ENCODE assay signal across 16 cellular contexts in genomic region chr1:169844941-169845608, GRCh38. TPM values are rescaled to one million over a fixed set of nuclear protein-coding genes. Genes with fewer than 3 reads are reported as not detected.
A peak's percentile ranks its signal among the peaks of the same experiment; 100 is the strongest.
DNase-seq lines count a peak whose midpoint lies in the region; ATAC-seq and TF ChIP-seq lines count a peak whose summit lies in the region.
"Had no signal": no experiment of that assay in that cellular context is flagged by ENCODE, and none has a peak within 500 bp of the region (broad histone marks: within the 10 kb centered on the region; RNA-seq: fewer than 3 reads in every experiment).

No MANE protein-coding gene starts in this region.

- no peak overlapping the region for H3K4me3 Mint-ChIP-seq in activated CD8-positive, alpha-beta T cell treated with anti-CD3 and anti-CD28 coated beads, Interleukin-2, amount 10 ng/mL, durations not matched to agents 7 days and 5 days
- no peak overlapping the region for H3K4me3 Mint-ChIP-seq in activated CD8-positive, alpha-beta T cell treated with anti-CD3 and anti-CD28 coated beads for 36 hours
- no peak overlapping the region for H3K4me3 Mint-ChIP-seq in CD8-positive, alpha-beta T cell
- H3K4me3 Mint-ChIP-seq in stimulated activated effector memory CD8-positive, alpha-beta T cell treated with anti-CD3 and anti-CD28 coated beads, Interleukin-12 subunit alpha, Interleukin-12 subunit beta, amount 100 ng/mL, for 72 hours, result no peak overlapping the region
- H3K4me3 Mint-ChIP-seq in activated T-cell treated with anti-CD3 and anti-CD28 coated beads, Interleukin-2, amount 50 U/mL, for 72 hours, result no peak overlapping the region
- H3K4me3 Mint-ChIP-seq: CD4-positive, CD25-positive, alpha-beta regulatory T cell; H9 had no signal

- CTCF ChIA-PET in activated CD8-positive, alpha-beta T cell treated with anti-CD3 and anti-CD28 coated beads, Interleukin-2, amount 10 ng/mL, durations not matched to agents 7 days and 5 days (lab: Charles Lee), result no interaction called here
- CTCF ChIA-PET in activated CD8-positive, alpha-beta T cell treated with anti-CD3 and anti-CD28 coated beads for 36 hours (lab: Charles Lee), result interaction anchor here (1.2 kb wide), 1 partner anchor 17 kb away, joined by 3 read pairs; no protein-coding TSS in a partner anchor
- CTCF ChIA-PET in CD8-positive, alpha-beta T cell (lab: Charles Lee), result interaction anchor here (1.1 kb wide), 1 partner anchor 8 kb away, joined by 5 read pairs; no protein-coding TSS in a partner anchor
- CTCF ChIA-PET in PC-3 (lab: Charles Lee), result no interaction called here

- H3K9me3 Mint-ChIP-seq in activated CD8-positive, alpha-beta T cell treated with anti-CD3 and anti-CD28 coated beads, Interleukin-2, amount 10 ng/mL, durations not matched to agents 7 days and 5 days (ENCODE audit: insufficient read depth), result peaks cover 4% of the 10 kb centered on the region
- peaks cover 11% of the 10 kb centered on the region for H3K9me3 Mint-ChIP-seq in activated CD8-positive, alpha-beta T cell treated with anti-CD3 and anti-CD28 coated beads for 36 hours
- H3K9me3 Mint-ChIP-seq in CD8-positive, alpha-beta T cell, result peaks cover 17% of the 10 kb centered on the region
- H3K9me3 Mint-ChIP-seq in stimulated activated effector memory CD8-positive, alpha-beta T cell treated with anti-CD3 and anti-CD28 coated beads, Interleukin-12 subunit alpha, Interleukin-12 subunit beta, amount 100 ng/mL, for 72 hours, result peaks cover 6% of the 10 kb centered on the region
- peaks cover 2 to 10% of the 10 kb centered on the region in 2 donors for H3K9me3 Mint-ChIP-seq in activated T-cell treated with anti-CD3 and anti-CD28 coated beads, Interleukin-2, amount 50 U/mL, for 72 hours
- H3K9me3 Mint-ChIP-seq: H9 had no signal

- no peak for ATAC-seq in activated CD8-positive, alpha-beta T cell treated with anti-CD3 and anti-CD28 coated beads, Interleukin-2, amount 10 ng/mL, durations not matched to agents 7 days and 5 days
- ATAC-seq in activated CD8-positive, alpha-beta T cell treated with anti-CD3 and anti-CD28 coated beads for 36 hours, result no peak
- ATAC-seq in CD8-positive, alpha-beta T cell, result peak; percentile 20
- peak; percentile 70 for ATAC-seq in PC-3
- no peak for ATAC-seq in stimulated activated effector memory CD8-positive, alpha-beta T cell treated with anti-CD3 and anti-CD28 coated beads, Interleukin-12 subunit alpha, Interleukin-12 subunit beta, amount 100 ng/mL, for 72 hours
- no peak for ATAC-seq in activated T-cell treated with anti-CD3 and anti-CD28 coated beads, Interleukin-2, amount 50 U/mL, for 72 hours (replicated peaks in 1 of 2)
- ATAC-seq: GM12878 had no signal

- no peak for TF ChIP-seq CTCF in activated CD8-positive, alpha-beta T cell treated with anti-CD3 and anti-CD28 coated beads for 36 hours (IDR thresholded peaks at IDR 0.05)
- no peak for TF ChIP-seq CTCF in CD8-positive, alpha-beta T cell (IDR thresholded peaks at IDR 0.05)
- TF ChIP-seq CTCF in PC-3 (conservative IDR thresholded peaks at IDR 0.05; ENCODE audit: low read depth, low read length) (no peak), astrocyte of the spinal cord (IDR thresholded peaks at IDR 0.05; ENCODE audit: low read depth, low read length) (no peak)

- H3K4me1 Mint-ChIP-seq in activated CD8-positive, alpha-beta T cell treated with anti-CD3 and anti-CD28 coated beads, Interleukin-2, amount 10 ng/mL, durations not matched to agents 7 days and 5 days (ENCODE audit: low read depth), result peaks cover 8% of the 10 kb centered on the region
- H3K4me1 Mint-ChIP-seq in activated CD8-positive, alpha-beta T cell treated with anti-CD3 and anti-CD28 coated beads for 36 hours (ENCODE audit: low read depth), result peaks cover 3% of the 10 kb centered on the region
- peaks cover 10% of the 10 kb centered on the region for H3K4me1 Mint-ChIP-seq in CD8-positive, alpha-beta T cell (ENCODE audit: low read depth)
- no peaks in the 10 kb centered on the region for H3K4me1 Mint-ChIP-seq in stimulated activated effector memory CD8-positive, alpha-beta T cell treated with anti-CD3 and anti-CD28 coated beads, Interleukin-12 subunit alpha, Interleukin-12 subunit beta, amount 100 ng/mL, for 72 hours
- H3K4me1 Mint-ChIP-seq in activated T-cell treated with anti-CD3 and anti-CD28 coated beads, Interleukin-2, amount 50 U/mL, for 72 hours (ENCODE audit: low read depth), result no peaks in the 10 kb centered on the region
- H3K4me1 Mint-ChIP-seq: H9 had no signal

- intact Hi-C loops in activated CD8-positive, alpha-beta T cell treated with anti-CD3 and anti-CD28 coated beads for 36 hours (cut with micrococcal nuclease), result no loop called here
- intact Hi-C loops in CD8-positive, alpha-beta T cell (cut with DNase I, micrococcal nuclease), result no loop called here
- intact Hi-C loops in PC-3 (cut with micrococcal nuclease), result loop anchor here (5.0 kb wide), 1 partner anchor 47 kb away; the partner anchor contains the start of gene SCYL3

- no peak overlapping the region for H3K4me3 ChIP-seq in CD8-positive, alpha-beta T cell (ENCODE audit: low read depth, low read length)
- H3K4me3 ChIP-seq in PC-3 (ENCODE audit: low read length), result no peak overlapping the region
- H3K4me3 ChIP-seq in astrocyte of the spinal cord (ENCODE audit: low read depth, low read length), result no peak overlapping the region
- H3K4me3 ChIP-seq: BLaER1 treated with 17β-estradiol and CSF1 and Interleukin-3, amounts not matched to agents 10 nM and 100 nM; GM12878 had no signal

- no peaks in the 10 kb centered on the region for H3K9me3 ChIP-seq in CD8-positive, alpha-beta T cell (ENCODE audit: low read length)
- H3K9me3 ChIP-seq in PC-3 (ENCODE audit: low read length), result no peaks in the 10 kb centered on the region

- H3K4me2 ChIP-seq in PC-3 (ENCODE audit: low read length), result no peak overlapping the region
- H3K4me2 ChIP-seq: BLaER1 treated with 17β-estradiol and CSF1 and Interleukin-3, amounts not matched to agents 10 nM and 100 nM had no signal

- 0 out of 2 replicates have a peak, but pooled peaks cover 5% of the 10 kb centered on the region for H3K79me2 ChIP-seq in PC-3 (ENCODE audit: low read length)

- no peak for DNase-seq in activated CD8-positive, alpha-beta T cell treated with anti-CD3 and anti-CD28 coated beads, Interleukin-2, amount 10 ng/mL, durations not matched to agents 7 days and 5 days
- DNase-seq in activated CD8-positive, alpha-beta T cell treated with anti-CD3 and anti-CD28 coated beads for 36 hours, result no peak
- DNase-seq in CD8-positive, alpha-beta T cell, result no peak
- DNase-seq in PC-3 (no peak), astrocyte of the spinal cord (ENCODE audit: low read depth, low spot score) (peak; percentile 23), MV-4-11 (lab: John Stamatoyannopoulos, UW) (no peak)
- no peak for DNase-seq in stimulated activated effector memory CD8-positive, alpha-beta T cell treated with anti-CD3 and anti-CD28 coated beads, Interleukin-12 subunit alpha, Interleukin-12 subunit beta, amount 100 ng/mL, for 72 hours (ENCODE audit: low spot score in 2 of 2)
- no peak for DNase-seq in activated T-cell treated with anti-CD3 and anti-CD28 coated beads, Interleukin-2, amount 50 U/mL, for 72 hours
- DNase-seq: 8988T; ACHN; CD4-positive, CD25-positive, alpha-beta regulatory T cell; DMS79; GOT3; H9 had no signal

- H3K36me3 ChIP-seq in CD8-positive, alpha-beta T cell (ENCODE audit: insufficient read depth, low read length), result peaks cover 5% of the 10 kb centered on the region
- H3K36me3 ChIP-seq in PC-3 (ENCODE audit: low read depth, low read length), result peaks cover 17% of the 10 kb centered on the region

- H2AFZ ChIP-seq in PC-3 (ENCODE audit: low read length), result no peak overlapping the region

- H3K27ac Mint-ChIP-seq in activated CD8-positive, alpha-beta T cell treated with anti-CD3 and anti-CD28 coated beads, Interleukin-2, amount 10 ng/mL, durations not matched to agents 7 days and 5 days, result peak overlapping the region; percentile 2
- H3K27ac Mint-ChIP-seq in activated CD8-positive, alpha-beta T cell treated with anti-CD3 and anti-CD28 coated beads for 36 hours, result no peak overlapping the region
- H3K27ac Mint-ChIP-seq in CD8-positive, alpha-beta T cell, result peak overlapping the region; percentile 10
- H3K27ac Mint-ChIP-seq in stimulated activated effector memory CD8-positive, alpha-beta T cell treated with anti-CD3 and anti-CD28 coated beads, Interleukin-12 subunit alpha, Interleukin-12 subunit beta, amount 100 ng/mL, for 72 hours, result no peak overlapping the region
- H3K27ac Mint-ChIP-seq in activated T-cell treated with anti-CD3 and anti-CD28 coated beads, Interleukin-2, amount 50 U/mL, for 72 hours, result no peak overlapping the region
- H3K27ac Mint-ChIP-seq: CD4-positive, CD25-positive, alpha-beta regulatory T cell; H9 had no signal

- H4K20me1 ChIP-seq in PC-3 (ENCODE audit: low read length), result no peaks in the 10 kb centered on the region

- BruUV-seq in PC-3 (replicated peaks; lab: Mats Ljungman, UMichigan), result no TSS peak

- no peaks in the 10 kb centered on the region for H3K4me1 ChIP-seq in CD8-positive, alpha-beta T cell (ENCODE audit: insufficient read depth, low read length)
- no peaks in the 10 kb centered on the region for H3K4me1 ChIP-seq in PC-3 (ENCODE audit: insufficient read depth, low read length)
- H3K4me1 ChIP-seq: BLaER1 treated with 17β-estradiol and CSF1 and Interleukin-3, amounts not matched to agents 10 nM and 100 nM had no signal

- no peaks in the 10 kb centered on the region for H3K9me2 ChIP-seq in PC-3 (replicated peaks; ENCODE audit: low read length)

- H3K36me3 Mint-ChIP-seq in activated CD8-positive, alpha-beta T cell treated with anti-CD3 and anti-CD28 coated beads, Interleukin-2, amount 10 ng/mL, durations not matched to agents 7 days and 5 days (ENCODE audit: low read depth), result peaks cover 73% of the 10 kb centered on the region
- H3K36me3 Mint-ChIP-seq in activated CD8-positive, alpha-beta T cell treated with anti-CD3 and anti-CD28 coated beads for 36 hours (ENCODE audit: low read depth), result peaks cover 86% of the 10 kb centered on the region
- peaks cover 70% of the 10 kb centered on the region for H3K36me3 Mint-ChIP-seq in CD8-positive, alpha-beta T cell
- H3K36me3 Mint-ChIP-seq in stimulated activated effector memory CD8-positive, alpha-beta T cell treated with anti-CD3 and anti-CD28 coated beads, Interleukin-12 subunit alpha, Interleukin-12 subunit beta, amount 100 ng/mL, for 72 hours, result peaks cover 94% of the 10 kb centered on the region
- peaks cover 33 to 64% of the 10 kb centered on the region in 2 donors for H3K36me3 Mint-ChIP-seq in activated T-cell treated with anti-CD3 and anti-CD28 coated beads, Interleukin-2, amount 50 U/mL, for 72 hours (ENCODE audit: insufficient read depth in 2 of 2)

- in situ Hi-C loops in astrocyte of the spinal cord (cut with HindIII; ENCODE audit: low sequenced_read_pairs), result no loop called here

- no peak overlapping the region for H3K9ac ChIP-seq in PC-3 (ENCODE audit: low read length)
- H3K9ac ChIP-seq: BLaER1 treated with 17β-estradiol and CSF1 and Interleukin-3, amounts not matched to agents 10 nM and 100 nM had no signal

- no peak overlapping the region for H3K27ac ChIP-seq in CD8-positive, alpha-beta T cell (ENCODE audit: low read depth, low read length)
- no peak overlapping the region for H3K27ac ChIP-seq in PC-3 (ENCODE audit: low read length)
- H3K27ac ChIP-seq: BLaER1 treated with 17β-estradiol and CSF1 and Interleukin-3, amounts not matched to agents 10 nM and 100 nM had no signal

- POLR2A ChIA-PET in activated CD8-positive, alpha-beta T cell treated with anti-CD3 and anti-CD28 coated beads, Interleukin-2, amount 10 ng/mL, durations not matched to agents 7 days and 5 days (lab: Charles Lee), result no interaction called here
- POLR2A ChIA-PET in activated CD8-positive, alpha-beta T cell treated with anti-CD3 and anti-CD28 coated beads for 36 hours (lab: Charles Lee), result no interaction called here
- POLR2A ChIA-PET in CD8-positive, alpha-beta T cell (lab: Charles Lee), result no interaction called here
- POLR2A ChIA-PET in PC-3 (lab: Charles Lee; ENCODE audit: unreplicated experiment), result no interaction called here

- no peaks in the 10 kb centered on the region for H3K27me3 ChIP-seq in CD8-positive, alpha-beta T cell (ENCODE audit: insufficient read depth, low read length)
- H3K27me3 ChIP-seq in PC-3 (ENCODE audit: low read length), result no peaks in the 10 kb centered on the region
- H3K27me3 ChIP-seq: BLaER1 treated with 17β-estradiol and CSF1 and Interleukin-3, amounts not matched to agents 10 nM and 100 nM had no signal

- no peaks in the 10 kb centered on the region for H3K27me3 Mint-ChIP-seq in activated CD8-positive, alpha-beta T cell treated with anti-CD3 and anti-CD28 coated beads, Interleukin-2, amount 10 ng/mL, durations not matched to agents 7 days and 5 days (ENCODE audit: low read depth)
- no peaks in the 10 kb centered on the region for H3K27me3 Mint-ChIP-seq in activated CD8-positive, alpha-beta T cell treated with anti-CD3 and anti-CD28 coated beads for 36 hours
- H3K27me3 Mint-ChIP-seq in CD8-positive, alpha-beta T cell (ENCODE audit: low read depth), result no peaks in the 10 kb centered on the region
- H3K27me3 Mint-ChIP-seq in activated T-cell treated with anti-CD3 and anti-CD28 coated beads, Interleukin-2, amount 50 U/mL, for 72 hours (ENCODE audit: low read depth), result no peaks in the 10 kb centered on the region
- H3K27me3 Mint-ChIP-seq: CD4-positive, CD25-positive, alpha-beta regulatory T cell had no signal

- no peaks in the 10 kb centered on the region for H3F3A ChIP-seq in PC-3 (ENCODE audit: low read length, unreplicated experiment)

RNA-seq across cellular contexts. Expression of gene SCYL3, which starts 48.6 kb away (rescaled TPM):
- 10 to 100 TPM; 14.6 to 15.1 TPM for total RNA-seq in activated CD8-positive, alpha-beta T cell treated with anti-CD3 and anti-CD28 coated beads, Interleukin-2, amount 10 ng/mL, durations not matched to agents 7 days and 5 days
- 1 to 10 TPM; 7.7 to 8.4 TPM for total RNA-seq in activated CD8-positive, alpha-beta T cell treated with anti-CD3 and anti-CD28 coated beads for 36 hours
- 1 to 10 TPM; 3.3 to 3.7 TPM for total RNA-seq in CD8-positive, alpha-beta T cell
- 3.1 and 3.6 TPM in 2 replicates for total RNA-seq in PC-3 (2014; rRNA removed)
- 10 to 100 TPM; 17.9 to 19.1 TPM for total RNA-seq in activated T-cell treated with anti-CD3 and anti-CD28 coated beads, Interleukin-2, amount 50 U/mL, for 72 hours

RNA-seq across cellular contexts. Expression of gene METTL18, which starts 50.4 kb away (rescaled TPM):
- total RNA-seq in activated CD8-positive, alpha-beta T cell treated with anti-CD3 and anti-CD28 coated beads, Interleukin-2, amount 10 ng/mL, durations not matched to agents 7 days and 5 days, result 10 to 100 TPM in 1 of 2 experiments, 1 to 10 TPM in 1; 9.8 to 10.2 TPM
- 10 to 100 TPM in 1 of 2 experiments, 1 to 10 TPM in 1; 8.7 to 10.8 TPM for total RNA-seq in activated CD8-positive, alpha-beta T cell treated with anti-CD3 and anti-CD28 coated beads for 36 hours
- 1 to 10 TPM; 2.2 to 3.7 TPM for total RNA-seq in CD8-positive, alpha-beta T cell
- total RNA-seq in PC-3 (2014; rRNA removed), result 7.3 and 7.4 TPM in 2 replicates
- 10 to 100 TPM; 11.7 to 12.1 TPM for total RNA-seq in activated T-cell treated with anti-CD3 and anti-CD28 coated beads, Interleukin-2, amount 50 U/mL, for 72 hours

Comparison
In these comparisons a context has a peak if more than half of its experiments do, and no peak if none do; other contexts are left out.
1. H3K27ac Mint-ChIP-seq: peak in activated CD8-positive, alpha-beta T cell treated with anti-CD3 and anti-CD28 coated beads, Interleukin-2, amount 10 ng/mL, durations not matched to agents 7 days and 5 days (single experiment) and CD8-positive, alpha-beta T cell (single experiment); none in activated CD8-positive, alpha-beta T cell treated with anti-CD3 and anti-CD28 coated beads for 36 hours (single experiment), stimulated activated effector memory CD8-positive, alpha-beta T cell treated with anti-CD3 and anti-CD28 coated beads, Interleukin-12 subunit alpha, Interleukin-12 subunit beta, amount 100 ng/mL, for 72 hours (single experiment) and activated T-cell treated with anti-CD3 and anti-CD28 coated beads, Interleukin-2, amount 50 U/mL, for 72 hours (single experiment).
2. CTCF ChIA-PET loops: an anchor here in activated CD8-positive, alpha-beta T cell treated with anti-CD3 and anti-CD28 coated beads for 36 hours (1.2 kb wide) and CD8-positive, alpha-beta T cell (1.1 kb wide); none called in activated CD8-positive, alpha-beta T cell treated with anti-CD3 and anti-CD28 coated beads, Interleukin-2, amount 10 ng/mL, durations not matched to agents 7 days and 5 days and PC-3.
3. ATAC-seq: peak in CD8-positive, alpha-beta T cell (single experiment) and PC-3 (single experiment); none in activated CD8-positive, alpha-beta T cell treated with anti-CD3 and anti-CD28 coated beads, Interleukin-2, amount 10 ng/mL, durations not matched to agents 7 days and 5 days (single experiment), activated CD8-positive, alpha-beta T cell treated with anti-CD3 and anti-CD28 coated beads for 36 hours (single experiment), stimulated activated effector memory CD8-positive, alpha-beta T cell treated with anti-CD3 and anti-CD28 coated beads, Interleukin-12 subunit alpha, Interleukin-12 subunit beta, amount 100 ng/mL, for 72 hours (single experiment) and activated T-cell treated with anti-CD3 and anti-CD28 coated beads, Interleukin-2, amount 50 U/mL, for 72 hours (0 of 2).